In the genomic region with DNA sequence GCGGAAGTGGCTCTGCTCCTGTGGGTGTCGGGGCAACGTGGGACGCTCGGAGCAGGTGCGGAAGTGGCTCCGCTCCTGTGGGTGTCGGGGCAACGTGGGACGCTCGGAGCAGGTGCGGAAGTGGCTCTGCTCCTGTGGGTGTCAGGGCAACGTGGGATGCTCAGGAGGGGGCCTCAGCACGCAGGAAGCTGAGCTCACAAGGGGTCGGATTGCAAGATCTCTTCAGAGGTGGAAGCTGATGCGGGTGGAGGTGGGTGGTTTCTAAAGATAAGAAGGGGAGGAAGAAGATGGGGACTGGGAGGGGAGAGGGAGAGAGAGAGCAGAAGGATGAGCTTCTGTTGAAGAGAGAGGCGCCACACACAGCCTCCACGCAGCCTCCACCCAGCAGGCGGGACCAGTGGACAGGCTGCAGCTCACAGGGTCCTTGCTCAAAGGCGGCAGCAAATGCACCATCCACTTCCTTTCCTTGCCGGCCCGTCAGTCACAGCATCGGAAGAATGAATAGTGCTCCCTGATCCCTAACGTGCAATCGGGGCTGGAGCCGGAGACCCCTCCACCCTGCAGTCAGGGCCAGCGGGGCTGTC, we compare ENCODE assay signal across 21 cellular contexts.
"Had no signal": no experiment of that assay in that cellular context is flagged by ENCODE, and none has a peak within 500 bp of the region (broad histone marks: within the 10 kb centered on the region; RNA-seq: fewer than 3 reads in every experiment).

No MANE protein-coding gene starts in this region.

- H3K4me1 ChIP-seq: colonic mucosa, foreskin keratinocyte, left lung, thyroid gland had no signal

- H3K36me3 Mint-ChIP-seq: activated naive CD8-positive, alpha-beta T cell treated with anti-CD3 and anti-CD28 coated beads, Interleukin-2, amount 10 ng/mL, durations not matched to agents 7 days and 5 days had no signal

- H3K27ac ChIP-seq: colonic mucosa, foreskin keratinocyte, left lung, thyroid gland had no signal

- H3K27ac Mint-ChIP-seq: activated CD4-positive, alpha-beta T cell treated with anti-CD3 and anti-CD28 coated beads, Interleukin-2, amount 10 ng/mL, durations not matched to agents 24 days and 14 days; activated CD8-positive, alpha-beta T cell treated with anti-CD3 and anti-CD28 coated beads for 36 hours; activated naive CD8-positive, alpha-beta T cell treated with anti-CD3 and anti-CD28 coated beads, Interleukin-2, amount 10 ng/mL, durations not matched to agents 7 days and 5 days; activated T-helper 2 cell treated with anti-CD3 and anti-CD28 coated beads, Interferon-gamma antibody, Interleukin-2, Interleukin-4, amounts not matched to agents 10 μg/mL and 5 μg/mL and 100 μg/mL, durations not matched to agents 14 hours and 24 hours and 36 hours; nephron progenitor cell had no signal

- H3K4me3 ChIP-seq: colonic mucosa, left lung, thyroid gland had no signal

- H3K27me3 Mint-ChIP-seq: activated CD4-positive, alpha-beta T cell treated with anti-CD3 and anti-CD28 coated beads, Interleukin-2, amount 10 ng/mL, durations not matched to agents 24 days and 14 days; activated CD8-positive, alpha-beta T cell treated with anti-CD3 and anti-CD28 coated beads for 36 hours; activated naive CD8-positive, alpha-beta T cell treated with anti-CD3 and anti-CD28 coated beads, Interleukin-2, amount 10 ng/mL, durations not matched to agents 7 days and 5 days had no signal

- H3K9me3 ChIP-seq: colonic mucosa, thyroid gland had no signal

- H3K4me1 Mint-ChIP-seq: activated CD4-positive, alpha-beta T cell treated with anti-CD3 and anti-CD28 coated beads, Interleukin-2, amount 10 ng/mL, durations not matched to agents 24 days and 14 days; activated naive CD8-positive, alpha-beta T cell treated with anti-CD3 and anti-CD28 coated beads, Interleukin-2, amount 10 ng/mL, durations not matched to agents 7 days and 5 days had no signal

- H3K36me3 ChIP-seq: colonic mucosa, left lung, thyroid gland had no signal

- DNase-seq: activated CD4-positive, alpha-beta T cell treated with anti-CD3 and anti-CD28 coated beads, Interleukin-2, amount 10 ng/mL, durations not matched to agents 24 days and 14 days; activated CD4-positive, CD25-positive, alpha-beta regulatory T cell; activated CD8-positive, alpha-beta T cell treated with anti-CD3 and anti-CD28 coated beads for 36 hours; activated naive CD4-positive, alpha-beta T cell treated with Interleukin-2 at 50 U/mL for 16 hours; activated naive CD8-positive, alpha-beta T cell treated with anti-CD3 and anti-CD28 coated beads, Interleukin-2, amount 10 ng/mL, durations not matched to agents 7 days and 5 days; activated T-cell treated with anti-CD3 and anti-CD28 coated beads, Interleukin-2, amount 50 U/mL, for 1 hour; foreskin keratinocyte; glutamatergic neuron; kidney; left lung; mammary epithelial cell; midbrain; nephron progenitor cell; stimulated activated CD4-positive, alpha-beta T cell treated with anti-CD3 and anti-CD28 coated beads, Interleukin-12 subunit alpha, Interleukin-12 subunit beta, amount 100 ng/mL, for 4 hours; stimulated activated CD4-positive, alpha-beta T cell treated with anti-CD3 and anti-CD28 coated beads, Interleukin-1b, Interleukin-23, amount 100 ng/mL, for 48 hours; stimulated activated CD8-positive, alpha-beta memory T cell treated with anti-CD3 and anti-CD28 coated beads, Interleukin-4, amount 100 ng/mL, for 48 hours; stimulated activated naive CD4-positive, alpha-beta T cell treated with Interleukin-2 at 50 U/mL for 16 hours; T1000; thyroid gland had no signal

- H3K27me3 ChIP-seq: colonic mucosa, foreskin keratinocyte, thyroid gland had no signal

- H3K4me3 Mint-ChIP-seq: activated CD4-positive, alpha-beta T cell treated with anti-CD3 and anti-CD28 coated beads, Interleukin-2, amount 10 ng/mL, durations not matched to agents 24 days and 14 days; activated CD8-positive, alpha-beta T cell treated with anti-CD3 and anti-CD28 coated beads for 36 hours; activated naive CD8-positive, alpha-beta T cell treated with anti-CD3 and anti-CD28 coated beads, Interleukin-2, amount 10 ng/mL, durations not matched to agents 7 days and 5 days; nephron progenitor cell had no signal
